8 cellular contexts compared by ENCODE assay signal in the genomic region with DNA sequence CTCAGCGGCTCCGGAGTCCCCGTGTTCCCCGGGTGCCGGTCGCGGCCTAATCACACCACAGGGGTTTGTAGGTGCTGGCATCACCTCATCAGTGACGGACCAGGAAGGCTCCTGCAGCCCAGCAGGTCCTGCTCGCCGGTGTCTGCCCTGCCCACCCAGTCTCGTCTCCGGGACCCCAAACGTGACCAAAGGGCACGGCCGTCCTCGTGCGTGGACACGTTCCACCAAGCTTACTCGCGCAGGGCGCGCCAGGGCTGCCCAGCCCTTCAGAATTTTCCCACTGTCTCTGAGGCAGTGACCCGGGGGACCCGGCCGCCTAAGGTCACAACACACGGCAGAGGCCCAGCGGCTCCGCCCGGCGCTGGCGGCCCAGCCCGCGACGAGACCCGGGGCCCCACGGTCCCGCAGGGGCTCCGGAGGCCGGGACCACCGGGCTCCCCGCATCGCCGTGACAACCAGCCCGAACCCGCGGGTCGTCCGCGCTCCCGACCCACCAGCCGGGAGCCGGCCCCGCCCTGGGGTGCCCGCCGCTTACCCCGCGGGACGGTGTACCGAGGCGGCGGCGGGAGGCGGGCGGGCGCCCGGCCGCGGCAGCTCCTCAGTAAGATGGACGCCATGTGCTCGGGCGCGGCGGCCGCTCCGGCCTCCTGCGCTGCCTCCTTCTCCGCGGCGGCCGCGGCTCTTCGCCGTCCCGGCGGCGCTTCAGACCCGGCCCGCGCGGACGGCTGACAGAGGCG. TPM values are rescaled to one million over a fixed set of nuclear protein-coding genes. Genes with fewer than 3 reads are reported as not detected.
DNase-seq lines count a peak whose midpoint lies in the region; ATAC-seq, FAIRE-seq and TF ChIP-seq lines count a peak whose summit lies in the region.

No MANE protein-coding gene starts in this region.

- TF ChIP-seq CTCF in CD4-positive, alpha-beta T cell (IDR thresholded peaks at IDR 0.05) = no peak
- TF ChIP-seq CTCF in GM20000 (IDR thresholded peaks at IDR 0.05; ENCODE audit: extremely low read depth, missing control alignments) = no peak

- POLR2A ChIA-PET in CD4-positive, alpha-beta T cell (lab: Charles Lee) = interaction anchor here (1.0 to 3.6 kb wide), 8 partner anchors 13 to 1106 kb away, joined by 3 to 62 read pairs (median 4); partner anchors contain the start of genes NSD2 and SLBP

- H3K9me3 ChIP-seq in CD4-positive, alpha-beta T cell (ENCODE audit: control insufficient read depth, low read length) = no peaks in the 10 kb centered on the region

- H3K27me3 Mint-ChIP-seq in CD4-positive, alpha-beta T cell = no peaks in the 10 kb centered on the region
- H3K27me3 Mint-ChIP-seq in activated naive CD4-positive, alpha-beta T cell treated with anti-CD3 and anti-CD28 coated beads for 36 hours (ENCODE audit: low read depth) = no peaks in the 10 kb centered on the region

- H3K27ac ChIP-seq in CD4-positive, alpha-beta T cell (ENCODE audit: low read depth, low read length) = no peak overlapping the region

- CTCF ChIA-PET in CD4-positive, alpha-beta T cell (lab: Charles Lee) = interaction anchor here (1.3 to 1.4 kb wide), 2 partner anchors 15 to 44 kb away, joined by 3 to 5 read pairs; partner anchors contain the start of gene NSD2
- CTCF ChIA-PET in activated naive CD4-positive, alpha-beta T cell treated with anti-CD3 and anti-CD28 coated beads for 36 hours (lab: Charles Lee) = interaction anchor here (0.6 to 4.5 kb wide), 7 partner anchors 43 to 500 kb away, joined by 3 to 27 read pairs (median 4); no protein-coding TSS in a partner anchor

- H3K27ac Mint-ChIP-seq in CD4-positive, alpha-beta T cell = peak overlapping the region; percentile 76
- H3K27ac Mint-ChIP-seq in activated naive CD4-positive, alpha-beta T cell treated with anti-CD3 and anti-CD28 coated beads for 36 hours = no peak overlapping the region

- peak overlapping the region; percentile 90 for H3K4me3 ChIP-seq in skeletal muscle cell (ENCODE audit: low read depth, low read length)

- ATAC-seq in CD4-positive, alpha-beta T cell (ENCODE audit: poor library complexity) = peak; percentile 16
- peak; percentile 13 for ATAC-seq in left ventricle myocardium superior

- peak in 2 of 10 experiments; percentile 3 to 38 for DNase-seq in CD4-positive, alpha-beta T cell
- DNase-seq in GM20000 (ENCODE audit: low spot score) (peak; percentile 49), HTR-8/SVneo (ENCODE audit: insufficient read length, low spot score) (peak; percentile 31), left ventricle myocardium superior (peak; percentile 68), skeletal muscle cell (ENCODE audit: low read depth) (no peak), NCI-H1436 (lab: John Stamatoyannopoulos, UW) (no peak), amygdala (lab: John Stamatoyannopoulos, UW) (no peak)
- peak; percentile 20 for DNase-seq in activated naive CD4-positive, alpha-beta T cell treated with anti-CD3 and anti-CD28 coated beads for 36 hours

- H3K36me3 Mint-ChIP-seq in CD4-positive, alpha-beta T cell (ENCODE audit: low read depth) = peaks cover 5% of the 10 kb centered on the region
- peaks cover 8% of the 10 kb centered on the region for H3K36me3 Mint-ChIP-seq in activated naive CD4-positive, alpha-beta T cell treated with anti-CD3 and anti-CD28 coated beads for 36 hours (ENCODE audit: low read depth)

- H3K4me1 Mint-ChIP-seq in CD4-positive, alpha-beta T cell (ENCODE audit: low read depth) = peaks cover 45% of the 10 kb centered on the region
- peaks cover 43% of the 10 kb centered on the region for H3K4me1 Mint-ChIP-seq in activated naive CD4-positive, alpha-beta T cell treated with anti-CD3 and anti-CD28 coated beads for 36 hours (ENCODE audit: low read depth)

- intact Hi-C loops in CD4-positive, alpha-beta T cell (cut with DNase I, micrococcal nuclease) = loop anchor here (1.0 to 10.0 kb wide), 11 partner anchors 15 to 1219 kb away; partner anchors contain the start of genes CFAP99 (in 1 of the 2), FAM53A (in 1 of the 2), GAK (in 1 of the 2) and HTT (in 1 of the 2)
- intact Hi-C loops in activated naive CD4-positive, alpha-beta T cell treated with anti-CD3 and anti-CD28 coated beads for 36 hours (cut with micrococcal nuclease) = loop anchor here (1.0 to 5.0 kb wide), 6 partner anchors 15 to 608 kb away; partner anchors contain the start of genes CFAP99, CTBP1, SLBP and ZFYVE28
- intact Hi-C loops in left ventricle myocardium superior (cut with micrococcal nuclease) = no loop called here

- no peaks in the 10 kb centered on the region for H3K27me3 ChIP-seq in CD4-positive, alpha-beta T cell (ENCODE audit: control insufficient read depth, insufficient read depth, low read length)

- peak overlapping the region; percentile 94 for H3K4me3 Mint-ChIP-seq in CD4-positive, alpha-beta T cell
- H3K4me3 Mint-ChIP-seq in activated naive CD4-positive, alpha-beta T cell treated with anti-CD3 and anti-CD28 coated beads for 36 hours = peak overlapping the region; percentile 79

- H3K9me3 Mint-ChIP-seq in CD4-positive, alpha-beta T cell = no peaks in the 10 kb centered on the region
- no peaks in the 10 kb centered on the region for H3K9me3 Mint-ChIP-seq in activated naive CD4-positive, alpha-beta T cell treated with anti-CD3 and anti-CD28 coated beads for 36 hours

- FAIRE-seq in HTR-8/SVneo (lab: Jason Lieb, UNC) = no peak

RNA-seq across cellular contexts. Expression of gene LETM1, which starts 0.5 kb away (rescaled TPM):
- total RNA-seq in CD4-positive, alpha-beta T cell = 10 to 100 TPM; 21.2 to 25.2 TPM
- 10 to 100 TPM; 36.3 to 40.5 TPM for total RNA-seq in activated naive CD4-positive, alpha-beta T cell treated with anti-CD3 and anti-CD28 coated beads for 36 hours
- total RNA-seq in left ventricle myocardium superior = 46.2 TPM

RNA-seq across cellular contexts. Expression of gene NSD2, which starts 15.7 kb away (rescaled TPM):
- 10 to 100 TPM; 42.4 to 45.8 TPM for total RNA-seq in CD4-positive, alpha-beta T cell
- 100 to 1,000 TPM; 246 to 250 TPM for total RNA-seq in activated naive CD4-positive, alpha-beta T cell treated with anti-CD3 and anti-CD28 coated beads for 36 hours
- total RNA-seq in left ventricle myocardium superior = 45.3 TPM

Comparison
In these comparisons a context has a peak if more than half of its experiments do, and no peak if none do; other contexts are left out.
1. DNase-seq: peak in GM20000 (single experiment), HTR-8/SVneo (single experiment), activated naive CD4-positive, alpha-beta T cell treated with anti-CD3 and anti-CD28 coated beads for 36 hours (single experiment) and left ventricle myocardium superior (single experiment); none in skeletal muscle cell (single experiment), NCI-H1436 (single experiment) and amygdala (0 of 56).